ENCODE assay signal across 1 cellular context in the genomic region with DNA sequence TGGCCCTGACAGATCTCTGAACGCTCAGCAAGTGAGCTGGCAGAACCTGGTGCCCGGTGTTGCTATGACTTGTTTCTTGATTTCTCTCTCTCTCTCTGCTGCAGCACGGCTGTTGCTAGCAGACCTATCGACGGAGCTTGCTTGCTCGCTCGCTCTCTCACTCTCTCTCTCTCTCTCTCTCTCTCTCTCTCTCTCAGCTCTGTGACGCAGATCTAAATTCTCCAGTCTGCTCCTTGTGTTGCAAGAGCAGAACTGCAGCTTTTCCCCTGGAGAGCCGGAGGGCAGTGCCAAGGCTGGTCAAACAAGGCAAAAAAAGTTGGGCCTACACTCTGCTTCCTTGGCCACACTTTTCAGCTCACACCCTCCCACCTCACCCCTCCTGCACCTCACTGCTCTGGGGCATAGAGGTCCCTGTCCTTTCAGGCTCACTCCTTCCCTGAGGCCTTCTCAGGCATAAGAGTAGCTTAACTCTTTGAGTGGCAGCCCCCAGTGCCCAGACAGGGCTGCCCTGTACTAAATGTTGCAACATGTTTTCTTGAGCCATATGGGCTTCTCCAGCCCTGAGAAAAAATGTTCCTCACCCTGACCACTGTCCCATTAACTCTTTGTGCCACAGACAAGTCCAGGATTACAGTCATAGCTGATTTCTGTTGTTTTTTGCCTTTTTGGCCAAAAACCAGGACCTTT.
TF ChIP-seq lines count a peak whose summit lies in the region.

No MANE protein-coding gene starts in this region.

TF ChIP-seq in HepG2, 621 proteins besides CTCF, POLR2A, EP300 and RAD21 (continued from another document and continues in another):
- TF ChIP-seq, protein P1, sequence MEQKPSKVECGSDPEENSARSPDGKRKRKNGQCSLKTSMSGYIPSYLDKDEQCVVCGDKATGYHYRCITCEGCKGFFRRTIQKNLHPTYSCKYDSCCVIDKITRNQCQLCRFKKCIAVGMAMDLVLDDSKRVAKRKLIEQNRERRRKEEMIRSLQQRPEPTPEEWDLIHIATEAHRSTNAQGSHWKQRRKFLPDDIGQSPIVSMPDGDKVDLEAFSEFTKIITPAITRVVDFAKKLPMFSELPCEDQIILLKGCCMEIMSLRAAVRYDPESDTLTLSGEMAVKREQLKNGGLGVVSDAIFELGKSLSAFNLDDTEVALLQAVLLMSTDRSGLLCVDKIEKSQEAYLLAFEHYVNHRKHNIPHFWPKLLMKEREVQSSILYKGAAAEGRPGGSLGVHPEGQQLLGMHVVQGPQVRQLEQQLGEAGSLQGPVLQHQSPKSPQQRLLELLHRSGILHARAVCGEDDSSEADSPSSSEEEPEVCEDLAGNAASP (CRISPR knock-in tag; IDR thresholded peaks at IDR 0.05; ENCODE audit: borderline replicate concordance), result peak; percentile 27; the same call in 1 of the 2 replicates
- no peak for TF ChIP-seq ZNF724P (CRISPR knock-in tag; IDR thresholded peaks at IDR 0.05; ENCODE audit: borderline replicate concordance)
- TF ChIP-seq, protein P2, sequence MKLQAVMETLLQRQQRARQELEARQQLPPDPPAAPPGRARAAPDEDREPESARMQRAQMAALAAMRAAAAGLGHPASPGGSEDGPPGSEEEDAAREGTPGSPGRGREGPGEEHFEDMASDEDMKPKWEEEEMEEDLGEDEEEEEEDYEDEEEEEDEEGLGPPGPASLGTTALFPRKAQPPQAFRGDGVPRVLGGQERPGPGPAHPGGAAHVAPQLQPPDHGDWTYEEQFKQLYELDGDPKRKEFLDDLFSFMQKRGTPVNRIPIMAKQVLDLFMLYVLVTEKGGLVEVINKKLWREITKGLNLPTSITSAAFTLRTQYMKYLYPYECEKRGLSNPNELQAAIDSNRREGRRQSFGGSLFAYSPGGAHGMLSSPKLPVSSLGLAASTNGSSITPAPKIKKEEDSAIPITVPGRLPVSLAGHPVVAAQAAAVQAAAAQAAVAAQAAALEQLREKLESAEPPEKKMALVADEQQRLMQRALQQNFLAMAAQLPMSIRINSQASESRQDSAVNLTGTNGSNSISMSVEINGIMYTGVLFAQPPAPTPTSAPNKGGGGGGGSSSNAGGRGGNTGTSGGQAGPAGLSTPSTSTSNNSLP (IDR thresholded peaks at IDR 0.05; ENCODE audit: low read depth, low read length), result 0 out of 2 replicates have a peak, but pooled peaks have one; percentile 12
- TF ChIP-seq FOXK1 (CRISPR knock-in tag; IDR thresholded peaks at IDR 0.05; ENCODE audit: borderline replicate concordance, low read depth), result 0 out of 2 replicates have a peak, but pooled peaks have one; percentile 21
- TF ChIP-seq, protein P3, sequence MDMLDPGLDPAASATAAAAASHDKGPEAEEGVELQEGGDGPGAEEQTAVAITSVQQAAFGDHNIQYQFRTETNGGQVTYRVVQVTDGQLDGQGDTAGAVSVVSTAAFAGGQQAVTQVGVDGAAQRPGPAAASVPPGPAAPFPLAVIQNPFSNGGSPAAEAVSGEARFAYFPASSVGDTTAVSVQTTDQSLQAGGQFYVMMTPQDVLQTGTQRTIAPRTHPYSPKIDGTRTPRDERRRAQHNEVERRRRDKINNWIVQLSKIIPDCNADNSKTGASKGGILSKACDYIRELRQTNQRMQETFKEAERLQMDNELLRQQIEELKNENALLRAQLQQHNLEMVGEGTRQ (IDR thresholded peaks at IDR 0.05; ENCODE audit: low read depth, low read length), result no peak
- TF ChIP-seq, protein P3 (CRISPR knock-in tag; IDR thresholded peaks at IDR 0.05; ENCODE audit: borderline replicate concordance), result no peak
- no peak for TF ChIP-seq ZNF225 (CRISPR knock-in tag; IDR thresholded peaks at IDR 0.05)
- TF ChIP-seq ZFP41 (CRISPR knock-in tag; IDR thresholded peaks at IDR 0.05; ENCODE audit: borderline replicate concordance), result no peak
- TF ChIP-seq BCL6 (CRISPR knock-in tag; IDR thresholded peaks at IDR 0.05), result 0 out of 2 replicates have a peak, but pooled peaks have one; percentile 8
- no peak for TF ChIP-seq PLRG1 (conservative IDR thresholded peaks at IDR 0.05)
- TF ChIP-seq KAT7 (CRISPR knock-in tag; IDR thresholded peaks at IDR 0.05; ENCODE audit: borderline replicate concordance), result 0 out of 2 replicates have a peak, but pooled peaks have one; percentile 48
- TF ChIP-seq CHD4 (IDR thresholded peaks at IDR 0.05; ENCODE audit: borderline replicate concordance, low read length), result peak; percentile 22; the same call in 1 of the 2 replicates
- no peak for TF ChIP-seq MAZ (IDR thresholded peaks at IDR 0.05; ENCODE audit: borderline replicate concordance, low read depth, low read length)
- 0 out of 2 replicates have a peak, but pooled peaks have one; percentile 33 for TF ChIP-seq MAZ (CRISPR knock-in tag; IDR thresholded peaks at IDR 0.05; ENCODE audit: low read depth)
- TF ChIP-seq RFXAP (CRISPR knock-in tag; IDR thresholded peaks at IDR 0.05; ENCODE audit: borderline replicate concordance), result peak; percentile 76
- TF ChIP-seq SOX13 (IDR thresholded peaks at IDR 0.05), result no peak; the same call in 1 of the 2 replicates
- 0 out of 4 replicates have a peak, but pooled peaks of 1 of the 2 experiments have one; percentile 20 for TF ChIP-seq SOX13 (CRISPR knock-in tag; conservative IDR thresholded peaks at IDR 0.05 in 1 of 2, IDR thresholded peaks at IDR 0.05 in 1 of 2)
- TF ChIP-seq ZNF329 (CRISPR knock-in tag; IDR thresholded peaks at IDR 0.05; ENCODE audit: low read depth), result no peak
- TF ChIP-seq FOSL2 (CRISPR knock-in tag; IDR thresholded peaks at IDR 0.05), result peak; percentile 53
- TF ChIP-seq, protein P4, sequence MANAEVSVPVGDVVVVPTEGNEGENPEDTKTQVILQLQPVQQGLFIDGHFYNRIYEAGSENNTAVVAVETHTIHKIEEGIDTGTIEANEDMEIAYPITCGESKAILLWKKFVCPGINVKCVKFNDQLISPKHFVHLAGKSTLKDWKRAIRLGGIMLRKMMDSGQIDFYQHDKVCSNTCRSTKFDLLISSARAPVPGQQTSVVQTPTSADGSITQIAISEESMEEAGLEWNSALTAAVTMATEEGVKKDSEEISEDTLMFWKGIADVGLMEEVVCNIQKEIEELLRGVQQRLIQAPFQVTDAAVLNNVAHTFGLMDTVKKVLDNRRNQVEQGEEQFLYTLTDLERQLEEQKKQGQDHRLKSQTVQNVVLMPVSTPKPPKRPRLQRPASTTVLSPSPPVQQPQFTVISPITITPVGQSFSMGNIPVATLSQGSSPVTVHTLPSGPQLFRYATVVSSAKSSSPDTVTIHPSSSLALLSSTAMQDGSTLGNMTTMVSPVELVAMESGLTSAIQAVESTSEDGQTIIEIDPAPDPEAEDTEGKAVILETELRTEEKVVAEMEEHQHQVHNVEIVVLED (CRISPR knock-in tag; IDR thresholded peaks at IDR 0.05; ENCODE audit: borderline replicate concordance), result peak; percentile 13; the same call in 1 of the 2 replicates
- TF ChIP-seq, protein P5, sequence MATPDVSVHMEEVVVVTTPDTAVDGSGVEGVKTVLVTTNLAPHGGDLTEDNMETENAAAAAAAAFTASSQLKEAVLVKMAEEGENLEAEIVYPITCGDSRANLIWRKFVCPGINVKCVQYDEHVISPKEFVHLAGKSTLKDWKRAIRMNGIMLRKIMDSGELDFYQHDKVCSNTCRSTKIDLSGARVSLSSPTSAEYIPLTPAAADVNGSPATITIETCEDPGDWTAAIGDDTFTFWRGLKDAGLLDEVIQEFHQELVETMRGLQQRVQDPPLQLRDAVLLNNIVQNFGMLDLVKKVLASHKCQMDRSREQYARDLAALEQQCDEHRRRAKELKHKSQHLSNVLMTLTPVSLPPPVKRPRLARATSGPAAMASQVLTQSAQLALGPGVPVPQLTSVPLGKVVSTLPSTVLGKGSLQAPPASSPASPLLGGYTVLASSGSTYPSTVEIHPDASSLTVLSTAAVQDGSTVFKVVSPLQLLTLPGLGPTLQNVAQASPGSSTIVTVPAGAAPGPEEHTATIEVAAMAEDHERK (CRISPR knock-in tag; IDR thresholded peaks at IDR 0.05; ENCODE audit: low read depth), result no peak
- TF ChIP-seq, protein P6, sequence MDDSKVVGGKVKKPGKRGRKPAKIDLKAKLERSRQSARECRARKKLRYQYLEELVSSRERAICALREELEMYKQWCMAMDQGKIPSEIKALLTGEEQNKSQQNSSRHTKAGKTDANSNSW (CRISPR knock-in tag; IDR thresholded peaks at IDR 0.05; ENCODE audit: borderline replicate concordance), result peak; percentile 99; the same call in 1 of the 2 replicates
- 0 out of 2 replicates have a peak, but pooled peaks have one; percentile 18 for TF ChIP-seq ZNF614 (CRISPR knock-in tag; IDR thresholded peaks at IDR 0.05; ENCODE audit: borderline replicate concordance)
- peak; percentile 67 for TF ChIP-seq CCAR2 (optimal IDR thresholded peaks at IDR 0.05; ENCODE audit: low read depth, low read length)
- TF ChIP-seq ASH2L (IDR thresholded peaks at IDR 0.05; ENCODE audit: insufficient read length, low read depth, low read length), result peak; percentile 83
- TF ChIP-seq, protein P7, sequence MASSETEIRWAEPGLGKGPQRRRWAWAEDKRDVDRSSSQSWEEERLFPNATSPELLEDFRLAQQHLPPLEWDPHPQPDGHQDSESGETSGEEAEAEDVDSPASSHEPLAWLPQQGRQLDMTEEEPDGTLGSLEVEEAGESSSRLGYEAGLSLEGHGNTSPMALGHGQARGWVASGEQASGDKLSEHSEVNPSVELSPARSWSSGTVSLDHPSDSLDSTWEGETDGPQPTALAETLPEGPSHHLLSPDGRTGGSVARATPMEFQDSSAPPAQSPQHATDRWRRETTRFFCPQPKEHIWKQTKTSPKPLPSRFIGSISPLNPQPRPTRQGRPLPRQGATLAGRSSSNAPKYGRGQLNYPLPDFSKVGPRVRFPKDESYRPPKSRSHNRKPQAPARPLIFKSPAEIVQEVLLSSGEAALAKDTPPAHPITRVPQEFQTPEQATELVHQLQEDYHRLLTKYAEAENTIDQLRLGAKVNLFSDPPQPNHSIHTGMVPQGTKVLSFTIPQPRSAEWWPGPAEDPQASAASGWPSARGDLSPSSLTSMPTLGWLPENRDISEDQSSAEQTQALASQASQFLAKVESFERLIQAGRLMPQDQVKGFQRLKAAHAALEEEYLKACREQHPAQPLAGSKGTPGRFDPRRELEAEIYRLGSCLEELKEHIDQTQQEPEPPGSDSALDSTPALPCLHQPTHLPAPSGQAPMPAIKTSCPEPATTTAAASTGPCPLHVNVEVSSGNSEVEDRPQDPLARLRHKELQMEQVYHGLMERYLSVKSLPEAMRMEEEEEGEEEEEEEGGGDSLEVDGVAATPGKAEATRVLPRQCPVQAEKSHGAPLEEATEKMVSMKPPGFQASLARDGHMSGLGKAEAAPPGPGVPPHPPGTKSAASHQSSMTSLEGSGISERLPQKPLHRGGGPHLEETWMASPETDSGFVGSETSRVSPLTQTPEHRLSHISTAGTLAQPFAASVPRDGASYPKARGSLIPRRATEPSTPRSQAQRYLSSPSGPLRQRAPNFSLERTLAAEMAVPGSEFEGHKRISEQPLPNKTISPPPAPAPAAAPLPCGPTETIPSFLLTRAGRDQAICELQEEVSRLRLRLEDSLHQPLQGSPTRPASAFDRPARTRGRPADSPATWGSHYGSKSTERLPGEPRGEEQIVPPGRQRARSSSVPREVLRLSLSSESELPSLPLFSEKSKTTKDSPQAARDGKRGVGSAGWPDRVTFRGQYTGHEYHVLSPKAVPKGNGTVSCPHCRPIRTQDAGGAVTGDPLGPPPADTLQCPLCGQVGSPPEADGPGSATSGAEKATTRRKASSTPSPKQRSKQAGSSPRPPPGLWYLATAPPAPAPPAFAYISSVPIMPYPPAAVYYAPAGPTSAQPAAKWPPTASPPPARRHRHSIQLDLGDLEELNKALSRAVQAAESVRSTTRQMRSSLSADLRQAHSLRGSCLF (CRISPR knock-in tag; IDR thresholded peaks at IDR 0.05; ENCODE audit: borderline replicate concordance), result no peak
- TF ChIP-seq, protein P8, sequence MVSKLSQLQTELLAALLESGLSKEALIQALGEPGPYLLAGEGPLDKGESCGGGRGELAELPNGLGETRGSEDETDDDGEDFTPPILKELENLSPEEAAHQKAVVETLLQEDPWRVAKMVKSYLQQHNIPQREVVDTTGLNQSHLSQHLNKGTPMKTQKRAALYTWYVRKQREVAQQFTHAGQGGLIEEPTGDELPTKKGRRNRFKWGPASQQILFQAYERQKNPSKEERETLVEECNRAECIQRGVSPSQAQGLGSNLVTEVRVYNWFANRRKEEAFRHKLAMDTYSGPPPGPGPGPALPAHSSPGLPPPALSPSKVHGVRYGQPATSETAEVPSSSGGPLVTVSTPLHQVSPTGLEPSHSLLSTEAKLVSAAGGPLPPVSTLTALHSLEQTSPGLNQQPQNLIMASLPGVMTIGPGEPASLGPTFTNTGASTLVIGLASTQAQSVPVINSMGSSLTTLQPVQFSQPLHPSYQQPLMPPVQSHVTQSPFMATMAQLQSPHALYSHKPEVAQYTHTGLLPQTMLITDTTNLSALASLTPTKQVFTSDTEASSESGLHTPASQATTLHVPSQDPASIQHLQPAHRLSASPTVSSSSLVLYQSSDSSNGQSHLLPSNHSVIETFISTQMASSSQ (IDR thresholded peaks at IDR 0.05; ENCODE audit: low read depth), result no peak
- TF ChIP-seq, protein P8 (CRISPR knock-in tag; IDR thresholded peaks at IDR 0.05; ENCODE audit: borderline replicate concordance), result peak; percentile 49; the same call in 1 of the 2 replicates
- TF ChIP-seq ATF1 (CRISPR knock-in tag; IDR thresholded peaks at IDR 0.05), result peak; percentile 66
- TF ChIP-seq, protein P9, sequence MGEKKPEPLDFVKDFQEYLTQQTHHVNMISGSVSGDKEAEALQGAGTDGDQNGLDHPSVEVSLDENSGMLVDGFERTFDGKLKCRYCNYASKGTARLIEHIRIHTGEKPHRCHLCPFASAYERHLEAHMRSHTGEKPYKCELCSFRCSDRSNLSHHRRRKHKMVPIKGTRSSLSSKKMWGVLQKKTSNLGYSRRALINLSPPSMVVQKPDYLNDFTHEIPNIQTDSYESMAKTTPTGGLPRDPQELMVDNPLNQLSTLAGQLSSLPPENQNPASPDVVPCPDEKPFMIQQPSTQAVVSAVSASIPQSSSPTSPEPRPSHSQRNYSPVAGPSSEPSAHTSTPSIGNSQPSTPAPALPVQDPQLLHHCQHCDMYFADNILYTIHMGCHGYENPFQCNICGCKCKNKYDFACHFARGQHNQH (CRISPR knock-in tag; IDR thresholded peaks at IDR 0.05), result 0 out of 2 replicates have a peak, but pooled peaks have one; percentile 57
